Comparison of ENCODE assay signal across 8 cellular contexts in genomic region chr1:151992345-151993083, GRCh38. TPM values are rescaled to one million over a fixed set of nuclear protein-coding genes. Genes with fewer than 3 reads are reported as not detected.
DNase-seq lines count a peak whose midpoint lies in the region; ATAC-seq and TF ChIP-seq lines count a peak whose summit lies in the region.

No MANE protein-coding gene starts in this region.

- peak overlapping the region; percentile 97 for H3K27ac ChIP-seq in SJSA1

- CTCF ChIA-PET in HEK293T (lab: Yijun Ruan, JAX) = interaction anchor here (1.0 to 2.1 kb wide), 6 partner anchors 9 to 105 kb away, joined by 3 to 10 read pairs (median 6); no protein-coding TSS in a partner anchor

- H3K27me3 Mint-ChIP-seq in central memory CD8-positive, alpha-beta T cell = no peaks in the 10 kb centered on the region
- H3K27me3 Mint-ChIP-seq in stimulated activated memory B cell treated with anti-CD40 and anti-IgM and Interleukin-4, amounts not matched to agents 10 μg/mL and 1 μg/mL and 100 μg/mL, for 72 hours = no peaks in the 10 kb centered on the region

- H3K4me1 Mint-ChIP-seq in central memory CD8-positive, alpha-beta T cell = peaks cover 68% of the 10 kb centered on the region
- peaks cover 24% of the 10 kb centered on the region for H3K4me1 Mint-ChIP-seq in stimulated activated memory B cell treated with anti-CD40 and anti-IgM and Interleukin-4, amounts not matched to agents 10 μg/mL and 1 μg/mL and 100 μg/mL, for 72 hours

- H3K27ac Mint-ChIP-seq in central memory CD8-positive, alpha-beta T cell (ENCODE audit: low read depth) = peak overlapping the region; percentile 97
- H3K27ac Mint-ChIP-seq in stimulated activated memory B cell treated with anti-CD40 and anti-IgM and Interleukin-4, amounts not matched to agents 10 μg/mL and 1 μg/mL and 100 μg/mL, for 72 hours = peak overlapping the region; percentile 91

- no peaks in the 10 kb centered on the region for H3K27me3 ChIP-seq in SJSA1 (replicated peaks)

- peaks cover 25% of the 10 kb centered on the region for H3K36me3 Mint-ChIP-seq in central memory CD8-positive, alpha-beta T cell (ENCODE audit: insufficient read depth)
- H3K36me3 Mint-ChIP-seq in stimulated activated memory B cell treated with anti-CD40 and anti-IgM and Interleukin-4, amounts not matched to agents 10 μg/mL and 1 μg/mL and 100 μg/mL, for 72 hours = no peaks in the 10 kb centered on the region

- peak overlapping the region; percentile 98 for H3K4me3 Mint-ChIP-seq in central memory CD8-positive, alpha-beta T cell
- H3K4me3 Mint-ChIP-seq in stimulated activated memory B cell treated with anti-CD40 and anti-IgM and Interleukin-4, amounts not matched to agents 10 μg/mL and 1 μg/mL and 100 μg/mL, for 72 hours = peak overlapping the region; percentile 98

- no peaks in the 10 kb centered on the region for H3K9me3 ChIP-seq in SJSA1 (replicated peaks)

- H3K36me3 ChIP-seq in SJSA1 = peaks cover 26% of the 10 kb centered on the region

- DNase-seq in ACHN = peak; percentile 99
- peak; percentile 55 for DNase-seq in HEK293T (ENCODE audit: extremely low spot score)
- peak; percentile 94 to 97 for DNase-seq in SJSA1 (ENCODE audit: low read depth in 1 of 2, low spot score in 2 of 2)
- no peak for DNase-seq in central memory CD8-positive, alpha-beta T cell (ENCODE audit: low spot score in 2 of 2)
- DNase-seq in kidney glomerular epithelial cell (lab: John Stamatoyannopoulos, UW) = peak; percentile 98
- DNase-seq in activated CD4-positive, CD25-positive, alpha-beta regulatory T cell treated with anti-CD3 and anti-CD28 coated beads, Interleukin-2, amount 50 U/mL, for 72 hours = no peak
- DNase-seq in NCI-H345 (lab: John Stamatoyannopoulos, UW) = no peak

- POLR2A ChIA-PET in HEK293T (lab: Yijun Ruan, JAX) = interaction anchor here (0.6 to 6.4 kb wide), 12 partner anchors 9 to 197 kb away, joined by 3 to 45 read pairs (median 5); partner anchors contain the start of genes S100A11 and THEM4

- H3K4me1 ChIP-seq in SJSA1 (replicated peaks) = peaks cover 66% of the 10 kb centered on the region

- peak overlapping the region; percentile 85 for H3K4me3 ChIP-seq in SJSA1

- in situ Hi-C loops in ACHN (cut with HindIII; ENCODE audit: low pct_ligation_motif_present, low pct_unique_long_range_greater_than_20kb, low sequenced_read_pairs) = no loop called here

- no peaks in the 10 kb centered on the region for H3K9me3 Mint-ChIP-seq in central memory CD8-positive, alpha-beta T cell
- H3K9me3 Mint-ChIP-seq in stimulated activated memory B cell treated with anti-CD40 and anti-IgM and Interleukin-4, amounts not matched to agents 10 μg/mL and 1 μg/mL and 100 μg/mL, for 72 hours = no peaks in the 10 kb centered on the region

- no peak for ATAC-seq in central memory CD8-positive, alpha-beta T cell (replicated peaks; ENCODE audit: extremely low read depth, poor library complexity, severe bottlenecking)
- no peak for ATAC-seq in stimulated activated memory B cell treated with anti-CD40 and anti-IgM and Interleukin-4, amounts not matched to agents 10 μg/mL and 1 μg/mL and 100 μg/mL, for 72 hours

TF ChIP-seq in HEK293T, 16 proteins besides CTCF, POLR2A, EP300 and RAD21:
- TF ChIP-seq HDGF (IDR thresholded peaks at IDR 0.05; ENCODE audit: borderline replicate concordance) (peak; percentile 83; the same call in 1 of the 2 replicates), CTBP1 (IDR thresholded peaks at IDR 0.05; ENCODE audit: borderline replicate concordance) (no peak)

RNA-seq across cellular contexts. Expression of gene S100A10, which starts 1.1 kb away (rescaled TPM):
- total RNA-seq in SJSA1 (2014; rRNA removed; shearing (Covaris generic)) = 90.2 and 151 TPM in 2 replicates

RNA-seq across cellular contexts. Expression of gene S100A11, which starts 44.3 kb away (rescaled TPM):
- total RNA-seq in SJSA1 (2014; rRNA removed; shearing (Covaris generic)) = 228 and 284 TPM in 2 replicates

Comparison
In these comparisons a context has a peak if more than half of its experiments do, and no peak if none do; other contexts are left out.
1. DNase-seq: peak in ACHN (single experiment), HEK293T (single experiment), SJSA1 (2 of 2) and kidney glomerular epithelial cell (single experiment); none in central memory CD8-positive, alpha-beta T cell (0 of 2), activated CD4-positive, CD25-positive, alpha-beta regulatory T cell treated with anti-CD3 and anti-CD28 coated beads, Interleukin-2, amount 50 U/mL, for 72 hours (single experiment) and NCI-H345 (single experiment).